In the genomic region with DNA sequence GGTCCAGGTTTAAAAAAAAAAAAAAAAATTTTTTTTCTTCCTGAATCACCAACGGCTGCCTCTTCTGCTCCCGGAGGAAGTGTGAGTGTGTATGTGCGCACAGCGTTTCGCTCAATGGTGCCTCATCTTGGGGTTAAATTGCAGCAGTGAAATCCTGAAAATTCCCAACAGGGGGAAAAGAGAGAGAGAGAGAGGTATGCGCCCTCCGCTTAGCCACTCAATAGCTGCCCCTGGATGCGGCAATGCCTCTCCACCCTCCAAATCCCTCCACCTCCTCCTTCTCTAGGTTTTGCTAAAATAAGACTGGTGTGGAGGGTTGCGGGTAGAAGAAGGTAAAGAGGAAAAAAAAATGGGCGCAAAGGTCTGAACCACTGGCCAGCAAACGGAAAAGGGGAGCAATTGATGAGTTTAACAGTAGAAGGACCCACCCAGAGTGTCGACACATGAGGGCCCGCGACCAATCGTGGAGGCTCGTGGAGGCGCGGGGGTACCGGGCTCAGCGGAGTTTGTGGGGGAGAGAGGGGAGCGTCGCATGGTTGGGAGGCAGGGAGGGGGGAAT, we compare ENCODE assay signal across 13 cellular contexts. TPM values are rescaled to one million over a fixed set of nuclear protein-coding genes. Genes with fewer than 3 reads are reported as not detected.
DNase-seq lines count a peak whose midpoint lies in the region; ATAC-seq, FAIRE-seq and TF ChIP-seq lines count a peak whose summit lies in the region.
"Had no signal": no experiment of that assay in that cellular context is flagged by ENCODE, and none has a peak within 500 bp of the region (broad histone marks: within the 10 kb centered on the region; RNA-seq: fewer than 3 reads in every experiment).

No MANE protein-coding gene starts in this region.

- ATAC-seq in GM19397 (IDR thresholded peaks at IDR 0.05; ENCODE audit: unreplicated experiment), result no peak

- H3K4me3 ChIP-seq in WI38 (ENCODE audit: low read depth, low read length) (peak overlapping the region; percentile 61), foreskin fibroblast (ENCODE audit: low read depth in 1 of 2, low read length in 2 of 2) (peak overlapping the region; percentile 46 to 48)
- H3K4me3 ChIP-seq: HAP-1 had no signal

- intact Hi-C loops in posterior cingulate gyrus (cut with DNase I), result no loop called here

- no peak for TF ChIP-seq POLR2A in GM12891 (IDR thresholded peaks at IDR 0.05; ENCODE audit: low read depth, low read length)

- no peak for FAIRE-seq in GM12891 (lab: Jason Lieb, UNC)

- DNase-seq in Daoy (ENCODE audit: low read depth) (peak; percentile 67), foreskin fibroblast (peak; percentile 12 to 35), posterior cingulate gyrus (peak in 8 of 10 donors; percentile 27 to 92 (median 62)), COLO829 (ENCODE audit: low spot score) (no peak), GM12891 (ENCODE audit: insufficient read length, low spot score) (no peak)
- DNase-seq in stimulated activated CD4-positive, alpha-beta T cell treated with anti-CD3 and anti-CD28 coated beads, Interleukin-4, amount 100 ng/mL, for 1 hour, result no peak
- DNase-seq: adrenal gland; NCI-H1436 treated with DMSO at 0.1 percent for 48 hours; NCI-H69; stimulated activated naive CD4-positive, alpha-beta T cell treated with Interleukin-2 at 50 U/mL for 16 hours had no signal

- TF ChIP-seq CTCF in WI38 (IDR thresholded peaks at IDR 0.05; ENCODE audit: low read depth, low read length) (no peak), foreskin fibroblast (IDR thresholded peaks at IDR 0.05; ENCODE audit: low read depth, low read length) (no peak)

TF ChIP-seq in GM12891, 5 proteins besides CTCF, POLR2A, EP300 and RAD21:
- TF ChIP-seq POLR2AphosphoS5 (IDR thresholded peaks at IDR 0.05; ENCODE audit: low read depth, low read length) (no peak), TAF1 (IDR thresholded peaks at IDR 0.05; ENCODE audit: low read depth, low read length) (no peak), SPI1 (IDR thresholded peaks at IDR 0.05; ENCODE audit: low read depth, low read length) (no peak)

RNA-seq across cellular contexts. Expression of a gene that starts 0.9 kb away (rescaled TPM):
- 2.3 and 5.0 TPM in 2 replicates for total RNA-seq in Daoy (2014; rRNA removed; shearing (Covaris generic))
- 0.40 TPM for polyA plus RNA-seq in GM12891 (2012; ENCODE audit: low read depth, missing spikeins)

Comparison
In these comparisons a context has a peak if more than half of its experiments do, and no peak if none do; other contexts are left out.
1. DNase-seq: peak in Daoy (single experiment), foreskin fibroblast (2 of 2) and posterior cingulate gyrus (8 of 10); none in COLO829 (single experiment), stimulated activated CD4-positive, alpha-beta T cell treated with anti-CD3 and anti-CD28 coated beads, Interleukin-4, amount 100 ng/mL, for 1 hour (single experiment) and GM12891 (single experiment).